In the genomic region with DNA sequence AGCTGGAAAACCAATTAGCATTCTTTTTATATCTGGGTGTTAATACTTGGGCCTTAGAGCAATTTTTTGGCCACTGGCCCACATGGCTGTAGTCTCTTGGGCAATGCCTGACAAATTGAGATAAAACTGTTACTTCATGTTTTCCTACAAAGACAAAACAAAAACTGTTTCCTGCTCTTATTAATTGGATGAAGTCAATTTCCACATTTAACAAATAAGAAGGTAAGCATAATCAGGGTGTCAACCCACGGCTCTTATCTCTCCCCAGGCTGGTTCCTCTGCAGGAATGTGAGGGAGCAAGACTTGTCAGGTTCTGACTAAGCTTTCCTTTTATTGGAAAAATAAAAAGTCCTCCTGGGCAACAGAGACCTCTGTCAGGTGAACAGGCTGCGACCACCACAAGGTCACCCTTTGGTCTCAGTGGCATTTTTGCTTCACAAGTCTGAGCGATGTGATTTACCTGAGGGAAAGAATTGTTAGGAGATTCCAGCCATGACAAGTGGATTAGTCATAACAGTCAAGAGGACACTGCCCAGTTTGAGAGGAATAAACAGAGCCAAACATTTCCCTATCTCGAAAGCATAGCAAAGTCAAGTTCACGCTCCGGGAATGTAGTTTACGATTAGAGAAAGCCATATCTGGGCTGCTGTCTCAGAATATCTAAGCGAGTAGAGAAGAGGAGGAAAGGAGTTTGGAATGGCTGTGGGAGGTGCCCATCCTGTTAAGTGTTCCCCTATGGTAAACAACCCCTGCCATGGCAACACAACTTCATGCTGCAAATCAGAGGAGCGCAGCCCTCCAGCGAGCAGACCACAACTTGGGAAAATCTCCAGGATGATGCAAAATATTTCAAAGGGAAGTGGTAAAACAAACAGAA, we compare ENCODE assay signal across 8 cellular contexts.
A peak's percentile ranks its signal among the peaks of the same experiment; 100 is the strongest.
DNase-seq lines count a peak whose midpoint lies in the region; ATAC-seq, FAIRE-seq and TF ChIP-seq lines count a peak whose summit lies in the region.

No MANE protein-coding gene starts in this region.

- H3K4me1 ChIP-seq in HUES6 (ENCODE audit: control insufficient read depth, insufficient read depth, low read length) = peaks cover 29% of the 10 kb centered on the region; the same call in 1 of the 2 replicates
- peaks cover 0 to 15% of the 10 kb centered on the region in 2 experiments; a peak in 3 of 5 replicates for H3K4me1 ChIP-seq in K562 (replicated peaks in 1 of 2; ENCODE audit: control insufficient read depth in 2 of 2, insufficient read depth in 2 of 2, low read length in 2 of 2)
- H3K4me1 ChIP-seq in keratinocyte (ENCODE audit: control insufficient read depth, extremely low read depth, insufficient read depth, low read length) = peaks cover 51% of the 10 kb centered on the region
- H3K4me1 ChIP-seq in testis = peaks cover 13% of the 10 kb centered on the region

- ATAC-seq in K562 (peak; percentile 65), HG02678 (IDR thresholded peaks at IDR 0.05; ENCODE audit: unreplicated experiment) (no peak), HG02981 (IDR thresholded peaks at IDR 0.05; ENCODE audit: unreplicated experiment) (no peak), GM21381 (IDR thresholded peaks at IDR 0.05; ENCODE audit: unreplicated experiment) (no peak)

- CTCF ChIA-PET in K562 (lab: Yijun Ruan, JAX; ENCODE audit: low intra/inter-chr PET ratio) = interaction anchor here (1.3 kb wide), 1 partner anchor 171 kb away, joined by 3 read pairs; no protein-coding TSS in a partner anchor

- H3K9ac ChIP-seq in HUES6 (ENCODE audit: low read length) (peak overlapping the region; percentile 26), K562 (ENCODE audit: insufficient read depth in 1 of 2, low read depth in 2 of 2, low read length in 2 of 2) (no peak overlapping the region), keratinocyte (ENCODE audit: control insufficient read depth, extremely low read depth, insufficient read depth, low read length) (peak overlapping the region; percentile 80)

- 0 out of 4 replicates have a peak, but pooled peaks of 1 of the 2 experiments have one; percentile 6 for TF ChIP-seq RAD21 in K562 (CRISPR knock-in tag; conservative IDR thresholded peaks at IDR 0.05 in 1 of 2, IDR thresholded peaks at IDR 0.05 in 1 of 2)

- H3K9me1 ChIP-seq in K562 (ENCODE audit: control insufficient read depth, insufficient read depth, low read length) (no peaks in the 10 kb centered on the region), keratinocyte (ENCODE audit: control insufficient read depth, extremely low read depth, insufficient read depth, low read length) (no peaks in the 10 kb centered on the region)

- FAIRE-seq in K562 (lab: Jason Lieb, UNC) (peak; percentile 42), keratinocyte (lab: Jason Lieb, UNC) (peak; percentile 92)

- H3K27me3 ChIP-seq in HUES6 (ENCODE audit: control insufficient read depth, insufficient read depth, low read length) (no peaks in the 10 kb centered on the region), K562 (ENCODE audit: control insufficient read depth in 2 of 2, insufficient read depth in 2 of 2, low read length in 2 of 2) (no peaks in the 10 kb centered on the region), keratinocyte (ENCODE audit: control insufficient read depth, extremely low read depth, insufficient read depth, low read length) (no peaks in the 10 kb centered on the region), testis (no peaks in the 10 kb centered on the region)

- peak overlapping the region; percentile 2; the same call in 1 of the 2 replicates for H3K27ac ChIP-seq in HUES6 (ENCODE audit: low read depth, low read length)
- no peak overlapping the region for H3K27ac ChIP-seq in K562 (ENCODE audit: extremely low read depth, low read depth, low read length)
- H3K27ac ChIP-seq in keratinocyte (ENCODE audit: control insufficient read depth, insufficient read depth, low read length) = peak overlapping the region; percentile 98
- H3K27ac ChIP-seq in testis = peak overlapping the region; percentile 36 to 80

- no peak overlapping the region for H2AFZ ChIP-seq in K562 (ENCODE audit: low read depth, low read length)
- no peak overlapping the region for H2AFZ ChIP-seq in keratinocyte (ENCODE audit: control insufficient read depth, low read length)

- H3K36me3 ChIP-seq in HUES6 (ENCODE audit: control insufficient read depth, insufficient read depth, low read length) (no peaks in the 10 kb centered on the region), K562 (ENCODE audit: control insufficient read depth, insufficient read depth, low read length) (no peaks in the 10 kb centered on the region), keratinocyte (ENCODE audit: control insufficient read depth in 2 of 2, extremely low read depth in 1 of 2, insufficient read depth in 2 of 2, low read length in 2 of 2) (no peaks in the 10 kb centered on the region), testis (ENCODE audit: low read depth, missing control alignments) (no peaks in the 10 kb centered on the region)

- TF ChIP-seq CTCF in K562 (IDR thresholded peaks at IDR 0.05 in 2 of 3, conservative IDR thresholded peaks at IDR 0.05 in 1 of 3; ENCODE audit: insufficient read depth in 2 of 3, low read depth in 1 of 3, low read length in 3 of 3) (no peak), keratinocyte (optimal IDR thresholded peaks at IDR 0.05 in 1 of 3, IDR thresholded peaks at IDR 0.05 in 1 of 3, conservative IDR thresholded peaks at IDR 0.05 in 1 of 3; ENCODE audit: extremely low read depth in 1 of 3, insufficient read depth in 2 of 3, low read length in 3 of 3) (no peak), testis (IDR thresholded peaks at IDR 0.05) (no peak)

- TF ChIP-seq POLR2A in K562 (conservative IDR thresholded peaks at IDR 0.05) (no peak), testis (IDR thresholded peaks at IDR 0.05) (no peak)

- H3K79me2 ChIP-seq in K562 (ENCODE audit: control insufficient read depth, insufficient read depth, low read length) = no peaks in the 10 kb centered on the region
- no peaks in the 10 kb centered on the region for H3K79me2 ChIP-seq in keratinocyte (ENCODE audit: control insufficient read depth, insufficient read depth, low read length)

- H3K9me3 ChIP-seq in HUES6 (ENCODE audit: control insufficient read depth, insufficient read depth, low read depth, low read length) = no peaks in the 10 kb centered on the region
- no peaks in the 10 kb centered on the region for H3K9me3 ChIP-seq in K562 (replicated peaks; ENCODE audit: control insufficient read depth, insufficient read depth, low read depth, low read length)
- H3K9me3 ChIP-seq in keratinocyte (ENCODE audit: control insufficient read depth, low read depth, low read length) = no peaks in the 10 kb centered on the region
- no peaks in the 10 kb centered on the region for H3K9me3 ChIP-seq in testis

- TF ChIP-seq EP300 in K562 (IDR thresholded peaks at IDR 0.05; ENCODE audit: low read length) = no peak

- DNase-seq in K562 (ENCODE audit: extremely low read depth in 1 of 4, low spot score in 3 of 4) (peak in 2 of 4 experiments; percentile 27 to 66), keratinocyte (ENCODE audit: low read depth, low spot score) (peak; percentile 98), testis (peak; percentile 61), NCI-H1048 (lab: John Stamatoyannopoulos, UW) (no peak)

- dilution Hi-C loops in keratinocyte (cut with MboI; ENCODE audit: extremely low pct_ligation_motif_present, low sequenced_read_pairs) = no loop called here

- intact Hi-C loops in K562 (cut with micrococcal nuclease) (no loop called here), testis (cut with DNase I; ENCODE audit: low total_unique reads) (no loop called here)

- 2% methylated on average over 10 of the region's 10 CpGs for WGBS in K562 (ENCODE audit: insufficient coverage, low coverage, missing lambda C conversion rate)
- WGBS in testis, 2 donors = 16 to 36% methylated on average over 10 of the region's 10 CpGs

- POLR2A ChIA-PET in K562 (lab: Yijun Ruan, JAX) = interaction anchor here (1.1 kb wide), 1 partner anchor 9 kb away, joined by 3 read pairs; no protein-coding TSS in a partner anchor

- BruUV-seq in K562 (replicated peaks; lab: Mats Ljungman, UMichigan) = no TSS peak

- H4K20me1 ChIP-seq in K562 (replicated peaks; ENCODE audit: control insufficient read depth, insufficient read depth, low read length) (no peaks in the 10 kb centered on the region), keratinocyte (ENCODE audit: control insufficient read depth, extremely low read depth, insufficient read depth, low read length) (no peaks in the 10 kb centered on the region)

- no peak overlapping the region; the same call in 1 of the 2 replicates for H3K4me3 ChIP-seq in HUES6 (ENCODE audit: low read depth, low read length)
- no peak overlapping the region for H3K4me3 ChIP-seq in K562
- H3K4me3 ChIP-seq in keratinocyte (ENCODE audit: control insufficient read depth in 2 of 3, extremely low read depth in 1 of 3, insufficient read depth in 2 of 3, low read depth in 1 of 3, low read length in 3 of 3) = peak overlapping the region in 2 of 3 experiments; percentile 53 to 58
- no peak overlapping the region for H3K4me3 ChIP-seq in testis

- in situ Hi-C loops in K562 (cut with MboI) = no loop called here

- H3K4me2 ChIP-seq in K562 (ENCODE audit: insufficient read depth, low read length) (peak overlapping the region; percentile 19; the same call in 1 of the 2 replicates), keratinocyte (ENCODE audit: control insufficient read depth, extremely low read depth, insufficient read depth, low read depth, low read length) (peak overlapping the region; percentile 83)

TF ChIP-seq in K562, 482 proteins besides CTCF, POLR2A, EP300 and RAD21 (continues in another document):
- TF ChIP-seq, protein P1, sequence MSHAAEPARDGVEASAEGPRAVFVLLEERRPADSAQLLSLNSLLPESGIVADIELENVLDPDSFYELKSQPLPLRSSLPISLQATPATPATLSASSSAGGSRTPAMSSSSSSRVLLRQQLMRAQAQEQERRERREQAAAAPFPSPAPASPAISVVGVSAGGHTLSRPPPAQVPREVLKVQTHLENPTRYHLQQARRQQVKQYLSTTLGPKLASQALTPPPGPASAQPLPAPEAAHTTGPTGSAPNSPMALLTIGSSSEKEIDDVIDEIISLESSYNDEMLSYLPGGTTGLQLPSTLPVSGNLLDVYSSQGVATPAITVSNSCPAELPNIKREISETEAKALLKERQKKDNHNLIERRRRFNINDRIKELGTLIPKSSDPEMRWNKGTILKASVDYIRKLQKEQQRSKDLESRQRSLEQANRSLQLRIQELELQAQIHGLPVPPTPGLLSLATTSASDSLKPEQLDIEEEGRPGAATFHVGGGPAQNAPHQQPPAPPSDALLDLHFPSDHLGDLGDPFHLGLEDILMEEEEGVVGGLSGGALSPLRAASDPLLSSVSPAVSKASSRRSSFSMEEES (CRISPR knock-in tag; IDR thresholded peaks at IDR 0.05) = no peak
- peak; percentile 56 for TF ChIP-seq HMGN3 (IDR thresholded peaks at IDR 0.05; ENCODE audit: borderline replicate concordance, extremely low read depth, insufficient read length, low read depth, low read length)
- TF ChIP-seq BACH1 (tag; IDR thresholded peaks at IDR 0.05) = peak; percentile 62; the same call in 1 of the 2 replicates
- peak; percentile 67 for TF ChIP-seq CBFA2T3 (IDR thresholded peaks at IDR 0.05)
- no peak for TF ChIP-seq CXXC5 (CRISPR knock-in tag; IDR thresholded peaks at IDR 0.05)
- TF ChIP-seq KAT2B (IDR thresholded peaks at IDR 0.05; ENCODE audit: low read depth, low read length) = no peak
- peak; percentile 99 for TF ChIP-seq FOXJ2 (tag; IDR thresholded peaks at IDR 0.05)
- TF ChIP-seq EWSR1 (IDR thresholded peaks at IDR 0.05; ENCODE audit: borderline replicate concordance, low read depth, partially characterized antibody) = no peak

Comparison
In these comparisons a context has a peak if more than half of its experiments do, and no peak if none do; other contexts are left out.
1. H3K4me3 ChIP-seq: peak in keratinocyte (2 of 3); none in HUES6 (single experiment), K562 (single experiment) and testis (0 of 2).
2. H3K9ac ChIP-seq: peak in HUES6 (single experiment) and keratinocyte (single experiment); none in K562 (0 of 2).